In the genomic region with DNA sequence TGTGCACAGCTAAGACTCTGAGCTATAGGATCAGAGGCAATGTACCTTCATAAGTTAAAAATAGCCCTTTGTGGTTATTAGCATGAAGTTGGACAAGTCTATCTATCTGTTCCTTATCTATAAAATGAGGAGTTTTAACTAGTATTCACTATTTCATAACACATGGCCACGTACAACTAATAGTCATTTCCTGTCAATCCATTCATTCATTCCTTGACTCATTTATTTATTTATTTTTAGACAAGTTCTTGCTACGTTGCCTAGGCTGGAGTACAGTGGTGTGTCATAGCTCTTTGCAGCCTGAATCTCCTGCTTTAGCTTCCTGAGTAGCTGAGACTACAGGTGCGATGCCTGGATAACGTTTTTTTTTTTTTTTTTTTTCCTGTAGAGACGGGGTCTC, we compare ENCODE assay signal across 13 cellular contexts.
DNase-seq lines count a peak whose midpoint lies in the region; ATAC-seq and TF ChIP-seq lines count a peak whose summit lies in the region.
"Had no signal": no experiment of that assay in that cellular context is flagged by ENCODE, and none has a peak within 500 bp of the region (broad histone marks: within the 10 kb centered on the region; RNA-seq: fewer than 3 reads in every experiment).

No MANE protein-coding gene starts in this region.

- ATAC-seq in GM19324 (IDR thresholded peaks at IDR 0.05; ENCODE audit: low FRiP score, unreplicated experiment) (no peak), Right ventricle myocardium inferior (no peak)

- no peaks in the 10 kb centered on the region for H3K9me3 ChIP-seq in AG04450 (ENCODE audit: control insufficient read depth, insufficient read depth, low read length)
- H3K9me3 ChIP-seq: prostate gland, testis had no signal

- peaks cover 57% of the 10 kb centered on the region for H3K36me3 Mint-ChIP-seq in HFFc6 (ENCODE audit: low read depth)
- peaks cover 73% of the 10 kb centered on the region for H3K36me3 Mint-ChIP-seq in activated T-helper 2 cell treated with anti-CD3 and anti-CD28 coated beads, Interferon-gamma antibody, Interleukin-2, Interleukin-4, amounts not matched to agents 10 μg/mL and 5 μg/mL and 100 μg/mL, durations not matched to agents 14 hours and 24 hours and 36 hours (ENCODE audit: low read depth)

- POLR2A ChIA-PET in AG04450 (lab: Yijun Ruan, JAX), result interaction anchor here (0.6 kb wide), 1 partner anchor 89 kb away, joined by 4 read pairs; no protein-coding TSS in a partner anchor

- H3K4me3 Mint-ChIP-seq in HFFc6, result peak overlapping the region; percentile 82
- no peak overlapping the region for H3K4me3 Mint-ChIP-seq in activated T-helper 2 cell treated with anti-CD3 and anti-CD28 coated beads, Interferon-gamma antibody, Interleukin-2, Interleukin-4, amounts not matched to agents 10 μg/mL and 5 μg/mL and 100 μg/mL, durations not matched to agents 14 hours and 24 hours and 36 hours (ENCODE audit: low read depth)

- TF ChIP-seq CTCF in AG04450 (IDR thresholded peaks at IDR 0.05; ENCODE audit: low read depth, low read length) (no peak), HFFc6 (IDR thresholded peaks at IDR 0.05) (no peak)

- no peaks in the 10 kb centered on the region for H3K27me3 ChIP-seq in AG04450 (ENCODE audit: control insufficient read depth, insufficient read depth, low read length)
- H3K27me3 ChIP-seq: BLaER1 treated with 17β-estradiol and CSF1 and Interleukin-3, amounts not matched to agents 10 nM and 100 nM; testis had no signal

- intact Hi-C loops in activated T-helper 2 cell treated with anti-CD3 and anti-CD28 coated beads, Interferon-gamma antibody, Interleukin-2, Interleukin-4, amounts not matched to agents 10 μg/mL and 5 μg/mL and 100 μg/mL, durations not matched to agents 14 hours and 24 hours and 36 hours (cut with micrococcal nuclease), result loop anchor here (5.0 kb wide), 1 partner anchor 41 kb away; no protein-coding TSS in a partner anchor
- intact Hi-C loops in Right ventricle myocardium inferior (cut with DNase I), result loop anchor here (10.0 kb wide), 1 partner anchor 387 kb away; no protein-coding TSS in a partner anchor

- peak overlapping the region; percentile 98 for H3K27ac Mint-ChIP-seq in HFFc6
- peak overlapping the region; percentile 22 for H3K27ac Mint-ChIP-seq in activated T-helper 2 cell treated with anti-CD3 and anti-CD28 coated beads, Interferon-gamma antibody, Interleukin-2, Interleukin-4, amounts not matched to agents 10 μg/mL and 5 μg/mL and 100 μg/mL, durations not matched to agents 14 hours and 24 hours and 36 hours

- H3K9me3 Mint-ChIP-seq in HFFc6, result no peaks in the 10 kb centered on the region
- H3K9me3 Mint-ChIP-seq in activated T-helper 2 cell treated with anti-CD3 and anti-CD28 coated beads, Interferon-gamma antibody, Interleukin-2, Interleukin-4, amounts not matched to agents 10 μg/mL and 5 μg/mL and 100 μg/mL, durations not matched to agents 14 hours and 24 hours and 36 hours, result no peaks in the 10 kb centered on the region

- no peak overlapping the region for H3K27ac ChIP-seq in AG04450 (ENCODE audit: low read depth, low read length)
- H3K27ac ChIP-seq: BLaER1 treated with 17β-estradiol and CSF1 and Interleukin-3, amounts not matched to agents 10 nM and 100 nM; prostate gland; testis had no signal

- peaks cover 89% of the 10 kb centered on the region for H3K4me1 Mint-ChIP-seq in HFFc6 (ENCODE audit: low read depth)
- H3K4me1 Mint-ChIP-seq in activated T-helper 2 cell treated with anti-CD3 and anti-CD28 coated beads, Interferon-gamma antibody, Interleukin-2, Interleukin-4, amounts not matched to agents 10 μg/mL and 5 μg/mL and 100 μg/mL, durations not matched to agents 14 hours and 24 hours and 36 hours (ENCODE audit: low read depth), result peaks cover 26% of the 10 kb centered on the region

- DNase-seq in AG04450 (ENCODE audit: low read depth, low spot score) (peak; percentile 38), HFFc6 (peak; percentile 82), iris pigment epithelial cell (ENCODE audit: low read depth) (peak; percentile 96), iPS-NIHi7 (ENCODE audit: extremely low spot score) (no peak), Right ventricle myocardium inferior (ENCODE audit: missing footprints) (no peak), NCI-H526 treated with DMSO at 0.1 percent for 48 hours (lab: John Stamatoyannopoulos, UW) (no peak)
- no peak for DNase-seq in activated T-helper 2 cell treated with anti-CD3 and anti-CD28 coated beads, Interferon-gamma antibody, Interleukin-2, Interleukin-4, amounts not matched to agents 10 μg/mL and 5 μg/mL and 100 μg/mL, durations not matched to agents 14 hours and 24 hours and 36 hours (ENCODE audit: low spot score)
- DNase-seq: GOT3, NCI-H2081 treated with DMSO at 0.1 percent for 48 hours, testis had no signal

- CTCF ChIA-PET in AG04450 (lab: Charles Lee), result no interaction called here

- no peaks in the 10 kb centered on the region for H3K27me3 Mint-ChIP-seq in HFFc6 (ENCODE audit: insufficient read depth)
- H3K27me3 Mint-ChIP-seq in activated T-helper 2 cell treated with anti-CD3 and anti-CD28 coated beads, Interferon-gamma antibody, Interleukin-2, Interleukin-4, amounts not matched to agents 10 μg/mL and 5 μg/mL and 100 μg/mL, durations not matched to agents 14 hours and 24 hours and 36 hours (ENCODE audit: low read depth), result no peaks in the 10 kb centered on the region

- no peak overlapping the region for H3K4me3 ChIP-seq in AG04450 (ENCODE audit: low read depth, low read length)
- H3K4me3 ChIP-seq: BLaER1 treated with 17β-estradiol and CSF1 and Interleukin-3, amounts not matched to agents 10 nM and 100 nM; prostate gland; testis had no signal

Comparison
In these comparisons a context has a peak if more than half of its experiments do, and no peak if none do; other contexts are left out.
1. DNase-seq: peak in AG04450 (single experiment), HFFc6 (single experiment) and iris pigment epithelial cell (single experiment); none in activated T-helper 2 cell treated with anti-CD3 and anti-CD28 coated beads, Interferon-gamma antibody, Interleukin-2, Interleukin-4, amounts not matched to agents 10 μg/mL and 5 μg/mL and 100 μg/mL, durations not matched to agents 14 hours and 24 hours and 36 hours (single experiment), iPS-NIHi7 (single experiment), Right ventricle myocardium inferior (single experiment) and NCI-H526 treated with DMSO at 0.1 percent for 48 hours (single experiment).